In genomic region chr15:99974246-99974645, GRCh38 we compare ENCODE assay signal across 1 cellular context.
TF ChIP-seq lines count a peak whose summit lies in the region.

No MANE protein-coding gene starts in this region.

TF ChIP-seq in H1, 55 proteins besides CTCF, POLR2A, EP300 and RAD21:
- no peak for TF ChIP-seq ZNF274 (IDR thresholded peaks at IDR 0.05; ENCODE audit: borderline replicate concordance, extremely low read depth, low read length)
